In the genomic region with DNA sequence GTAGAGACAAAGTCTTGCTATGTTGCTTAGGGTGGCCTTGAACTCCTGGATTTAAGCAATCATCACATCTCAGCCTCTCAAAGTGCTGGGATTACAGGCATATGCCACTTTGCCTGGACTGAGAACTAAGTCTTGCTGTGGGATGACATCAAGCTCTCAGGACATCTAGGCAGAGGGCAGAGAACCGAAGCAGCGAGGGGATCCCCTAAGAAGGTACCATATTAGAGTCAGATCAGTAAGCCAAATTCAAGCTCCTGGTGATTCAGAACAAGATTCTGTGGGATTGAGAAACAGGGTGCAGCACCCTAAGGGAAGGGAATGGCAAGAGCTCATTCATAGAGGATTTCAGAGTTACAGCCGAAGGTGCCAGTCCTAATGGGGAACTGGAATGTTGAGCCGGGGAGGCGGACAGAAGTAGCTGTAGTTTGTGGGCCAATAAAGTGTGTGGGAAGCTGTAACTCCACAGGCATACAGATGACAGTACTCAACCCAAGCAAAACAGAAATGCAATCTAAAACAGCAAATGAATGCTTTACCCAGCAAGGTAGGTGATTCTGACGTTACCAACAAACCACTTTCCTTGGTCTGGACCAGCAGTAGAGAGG, we compare ENCODE assay signal across 16 cellular contexts. TPM values are rescaled to one million over a fixed set of nuclear protein-coding genes. Genes with fewer than 3 reads are reported as not detected.
DNase-seq lines count a peak whose midpoint lies in the region; ATAC-seq, FAIRE-seq and TF ChIP-seq lines count a peak whose summit lies in the region.
"Had no signal": no experiment of that assay in that cellular context is flagged by ENCODE, and none has a peak within 500 bp of the region (broad histone marks: within the 10 kb centered on the region; RNA-seq: fewer than 3 reads in every experiment).

No MANE protein-coding gene starts in this region.

- intact Hi-C loops in activated CD4-positive, alpha-beta T cell treated with anti-CD3 and anti-CD28 coated beads for 36 hours (cut with DNase I, micrococcal nuclease): no loop called here
- intact Hi-C loops in tibial artery (cut with DNase I; ENCODE audit: low total_unique reads) (no loop called here), sciatic nerve (cut with DNase I) (no loop called here)

- no peak for DNase-seq in activated CD4-positive, alpha-beta T cell treated with anti-CD3 and anti-CD28 coated beads for 36 hours
- DNase-seq in activated CD4-positive, alpha-beta T cell treated with anti-CD3 and anti-CD28 coated beads for 1 hour: no peak
- DNase-seq in H1 (ENCODE audit: low read depth in 1 of 2, low spot score in 2 of 2) (no peak), memory B cell (ENCODE audit: low spot score in 2 of 2) (no peak), GDM1 (lab: John Stamatoyannopoulos, UW) (no peak), tibial artery (no peak), sciatic nerve (ENCODE audit: low spot score) (no peak)
- DNase-seq in stimulated activated naive B cell treated with anti-CD40 and anti-IgM and Interleukin-4, amounts not matched to agents 10 μg/mL and 1 μg/mL and 100 μg/mL, for 72 hours: no peak
- DNase-seq: Caco-2; CD8-positive, alpha-beta memory T cell; DND-41; GF-D8; GM23248; H7 had no signal

- TF ChIP-seq POLR2A in H1 (IDR thresholded peaks at IDR 0.05; ENCODE audit: control extremely low read depth in 1 of 2, low read depth in 2 of 2, low read length in 2 of 2): no peak

- no peak overlapping the region for H3K56ac ChIP-seq in H1 (replicated peaks; ENCODE audit: insufficient read length, low read depth, low read length)

- H3K9me3 ChIP-seq in H1 (ENCODE audit: insufficient read depth in 2 of 2, low read depth in 1 of 2, low read length in 1 of 2): no peaks in the 10 kb centered on the region
- H3K9me3 ChIP-seq in tibial artery: no peaks in the 10 kb centered on the region
- H3K9me3 ChIP-seq: Caco-2 had no signal

- H3K36me3 ChIP-seq in H1 (ENCODE audit: control insufficient read depth in 2 of 4, insufficient read depth in 4 of 4, low read length in 3 of 4) (no peaks in the 10 kb centered on the region), tibial artery (no peaks in the 10 kb centered on the region)

- CTCF ChIA-PET in activated CD4-positive, alpha-beta T cell treated with anti-CD3 and anti-CD28 coated beads for 36 hours (lab: Charles Lee): interaction anchor here (1.1 kb wide), 1 partner anchor 23 kb away, joined by 3 read pairs; no protein-coding TSS in a partner anchor
- CTCF ChIA-PET in H1 (lab: Charles Lee; ENCODE audit: partially characterized antibody): interaction anchor here (0.8 to 1.2 kb wide), 6 partner anchors 9 to 49 kb away, joined by 3 to 5 read pairs (median 4); no protein-coding TSS in a partner anchor

- H3K4me2 ChIP-seq in H1 (ENCODE audit: insufficient read depth in 1 of 2, low read depth in 2 of 2, low read length in 2 of 2): no peak overlapping the region

- no peak overlapping the region for H3K9ac ChIP-seq in H1 (replicated peaks in 1 of 4; ENCODE audit: extremely low read depth in 1 of 4, low read depth in 3 of 4, low read length in 3 of 4)
- H3K9ac ChIP-seq: GM23248 had no signal

- no peaks in the 10 kb centered on the region for H3K27me3 ChIP-seq in H1 (replicated peaks in 1 of 4; ENCODE audit: control insufficient read depth in 3 of 4, extremely low read depth in 1 of 4, insufficient read depth in 3 of 4, low read length in 3 of 4)
- no peaks in the 10 kb centered on the region for H3K27me3 ChIP-seq in tibial artery

- no peak overlapping the region for H4K5ac ChIP-seq in H1 (ENCODE audit: insufficient read length, low read depth, low read length)

- no peak overlapping the region for H3K18ac ChIP-seq in H1 (ENCODE audit: extremely low read depth, low read length)

- no peaks in the 10 kb centered on the region for H3K79me2 ChIP-seq in H1 (ENCODE audit: control insufficient read depth in 1 of 2, insufficient read depth in 2 of 2, low read length in 2 of 2)

- POLR2A ChIA-PET in activated CD4-positive, alpha-beta T cell treated with anti-CD3 and anti-CD28 coated beads for 36 hours (lab: Charles Lee): no interaction called here
- POLR2A ChIA-PET in H1 (lab: Charles Lee; ENCODE audit: partially characterized antibody): interaction anchor here (1.0 kb wide), 1 partner anchor 12 kb away, joined by 4 read pairs; no protein-coding TSS in a partner anchor

- no peak overlapping the region for H2BK12ac ChIP-seq in H1 (ENCODE audit: low read depth, low read length)

- H3K14ac ChIP-seq in H1 (ENCODE audit: insufficient read length): no peak overlapping the region

- FAIRE-seq in H1 (lab: Jason Lieb, UNC): no peak

- H2BK15ac ChIP-seq in H1 (ENCODE audit: low read length): 0 out of 2 replicates have a peak overlapping the region, but pooled peaks have one; percentile 32

- H3K27ac ChIP-seq in H1 (ENCODE audit: low read depth, low read length) (no peak overlapping the region), tibial artery (no peak overlapping the region)
- H3K27ac ChIP-seq: 22Rv1, GM23248 had no signal

- no peak overlapping the region for H3K4ac ChIP-seq in H1 (replicated peaks; ENCODE audit: insufficient read length, low read depth, low read length)

- peaks cover 6% of the 10 kb centered on the region for H3K4me1 Mint-ChIP-seq in activated CD4-positive, alpha-beta T cell treated with anti-CD3 and anti-CD28 coated beads for 36 hours
- peaks cover 18% of the 10 kb centered on the region for H3K4me1 Mint-ChIP-seq in memory B cell
- H3K4me1 Mint-ChIP-seq in stimulated activated naive B cell treated with anti-CD40 and anti-IgM and Interleukin-4, amounts not matched to agents 10 μg/mL and 1 μg/mL and 100 μg/mL, for 72 hours: no peaks in the 10 kb centered on the region
- H3K4me1 Mint-ChIP-seq: CD14-positive monocyte had no signal

- no peak for TF ChIP-seq EP300 in H1 (IDR thresholded peaks at IDR 0.05; ENCODE audit: borderline replicate concordance in 1 of 2, low read depth in 2 of 2, low read length in 2 of 2)

- H2AK5ac ChIP-seq in H1 (ENCODE audit: low read depth, low read length): no peak overlapping the region

- TF ChIP-seq CTCF in H1 (IDR thresholded peaks at IDR 0.05; ENCODE audit: control extremely low read depth in 1 of 3, insufficient read depth in 1 of 3, low read depth in 1 of 3, low read length in 3 of 3) (no peak), tibial artery (IDR thresholded peaks at IDR 0.05) (no peak)

- H4K8ac ChIP-seq in H1 (ENCODE audit: extremely low read depth, insufficient read depth, low read length): no peak overlapping the region

- no peak for TF ChIP-seq RAD21 in H1 (IDR thresholded peaks at IDR 0.05 in 1 of 2, conservative IDR thresholded peaks at IDR 0.05 in 1 of 2; ENCODE audit: low read depth in 2 of 2, low read length in 2 of 2)

- H3K23ac ChIP-seq in H1 (ENCODE audit: insufficient read length): no peak overlapping the region

- no peak overlapping the region for H4K91ac ChIP-seq in H1 (replicated peaks; ENCODE audit: insufficient read length, low read length)

- 99% methylated on average over 6 of the region's 6 CpGs; no CpG with 5 or more reads in 1 of the 2 experiments for WGBS in H1 (ENCODE audit: extremely low coverage in 1 of 2, insufficient coverage in 1 of 2, insufficient read length in 1 of 2, insufficient replicate concordance in 2 of 2, low coverage in 1 of 2, low lambda C conversion rate in 2 of 2, missing lambda C conversion rate in 1 of 2), 2 experiments

- no peak overlapping the region for H2BK20ac ChIP-seq in H1 (ENCODE audit: low read length)

- ATAC-seq in activated CD4-positive, alpha-beta T cell treated with anti-CD3 and anti-CD28 coated beads for 36 hours: peak; percentile 53
- ATAC-seq in memory B cell (ENCODE audit: low read depth): no peak
- no peak for ATAC-seq in stimulated activated naive B cell treated with anti-CD40 and anti-IgM and Interleukin-4, amounts not matched to agents 10 μg/mL and 1 μg/mL and 100 μg/mL, for 72 hours (replicated peaks)
- ATAC-seq in sciatic nerve: no peak

- H3K4me1 ChIP-seq in H1 (replicated peaks in 1 of 4; ENCODE audit: control insufficient read depth in 3 of 4, insufficient read depth in 4 of 4, low read length in 3 of 4) (peaks cover 0 to 5% (median 0%) of the 10 kb centered on the region in 4 experiments; a peak in 1 of 7 replicates), tibial artery (no peaks in the 10 kb centered on the region)

- H3K9me3 Mint-ChIP-seq in activated CD4-positive, alpha-beta T cell treated with anti-CD3 and anti-CD28 coated beads for 36 hours (ENCODE audit: low read depth): no peaks in the 10 kb centered on the region
- peaks cover 2% of the 10 kb centered on the region for H3K9me3 Mint-ChIP-seq in memory B cell
- no peaks in the 10 kb centered on the region for H3K9me3 Mint-ChIP-seq in stimulated activated naive B cell treated with anti-CD40 and anti-IgM and Interleukin-4, amounts not matched to agents 10 μg/mL and 1 μg/mL and 100 μg/mL, for 72 hours
- H3K9me3 Mint-ChIP-seq: CD8-positive, alpha-beta memory T cell had no signal

- no peaks in the 10 kb centered on the region for H3K27me3 Mint-ChIP-seq in activated CD4-positive, alpha-beta T cell treated with anti-CD3 and anti-CD28 coated beads for 36 hours
- H3K27me3 Mint-ChIP-seq in memory B cell: peaks cover 1% of the 10 kb centered on the region
- H3K27me3 Mint-ChIP-seq in stimulated activated naive B cell treated with anti-CD40 and anti-IgM and Interleukin-4, amounts not matched to agents 10 μg/mL and 1 μg/mL and 100 μg/mL, for 72 hours: peaks cover 0 to 11% of the 10 kb centered on the region in 2 donors

- no peak overlapping the region for H3K4me3 ChIP-seq in H1 (ENCODE audit: extremely low read depth in 1 of 4, insufficient read depth in 2 of 4, low read depth in 3 of 4, low read length in 4 of 4)
- no peak overlapping the region for H3K4me3 ChIP-seq in tibial artery
- H3K4me3 ChIP-seq: GM23248 had no signal

- H2BK120ac ChIP-seq in H1 (replicated peaks; ENCODE audit: low read depth, low read length): no peak overlapping the region

- no peak overlapping the region for H2AFZ ChIP-seq in H1 (ENCODE audit: low read length)
- H2AFZ ChIP-seq: GM23248 had no signal

- H3K23me2 ChIP-seq in H1 (ENCODE audit: low read depth, low read length): no peaks in the 10 kb centered on the region

- no peaks in the 10 kb centered on the region for H3K36me3 Mint-ChIP-seq in activated CD4-positive, alpha-beta T cell treated with anti-CD3 and anti-CD28 coated beads for 36 hours (ENCODE audit: low read depth)
- peaks cover 10% of the 10 kb centered on the region for H3K36me3 Mint-ChIP-seq in memory B cell
- no peaks in the 10 kb centered on the region for H3K36me3 Mint-ChIP-seq in stimulated activated naive B cell treated with anti-CD40 and anti-IgM and Interleukin-4, amounts not matched to agents 10 μg/mL and 1 μg/mL and 100 μg/mL, for 72 hours
- H3K36me3 Mint-ChIP-seq: CD14-positive monocyte had no signal

- H3K4me3 Mint-ChIP-seq in activated CD4-positive, alpha-beta T cell treated with anti-CD3 and anti-CD28 coated beads for 36 hours: no peak overlapping the region
- H3K4me3 Mint-ChIP-seq in memory B cell: peak overlapping the region; percentile 5
- no peak overlapping the region for H3K4me3 Mint-ChIP-seq in stimulated activated naive B cell treated with anti-CD40 and anti-IgM and Interleukin-4, amounts not matched to agents 10 μg/mL and 1 μg/mL and 100 μg/mL, for 72 hours
- H3K4me3 Mint-ChIP-seq: CD14-positive monocyte; CD8-positive, alpha-beta memory T cell had no signal

- no peaks in the 10 kb centered on the region for H4K20me1 ChIP-seq in H1 (replicated peaks in 1 of 2; ENCODE audit: control insufficient read depth in 1 of 2, insufficient read depth in 2 of 2, low read length in 2 of 2)

- no peak overlapping the region for H3K27ac Mint-ChIP-seq in activated CD4-positive, alpha-beta T cell treated with anti-CD3 and anti-CD28 coated beads for 36 hours
- no peak overlapping the region for H3K27ac Mint-ChIP-seq in memory B cell
- peak overlapping the region; percentile 63 for H3K27ac Mint-ChIP-seq in stimulated activated naive B cell treated with anti-CD40 and anti-IgM and Interleukin-4, amounts not matched to agents 10 μg/mL and 1 μg/mL and 100 μg/mL, for 72 hours
- H3K27ac Mint-ChIP-seq: CD14-positive monocyte had no signal

- no peak overlapping the region for H2BK5ac ChIP-seq in H1 (ENCODE audit: low read depth, low read length)

- no peaks in the 10 kb centered on the region for H3K79me1 ChIP-seq in H1 (ENCODE audit: low read depth, low read length)

RNA-seq across cellular contexts. Expression of gene EPHA4, which starts 30.9 kb away (rescaled TPM):
- 1 to 10 TPM; 5.9 to 7.2 TPM for total RNA-seq in activated CD4-positive, alpha-beta T cell treated with anti-CD3 and anti-CD28 coated beads for 36 hours
- 4.3 and 5.1 TPM in 2 replicates for total RNA-seq in H1 (2021; fragmentation: NEBNext Ultra II Directional; extraction: Animal tissue kit (Norgen Biotek cat#: 25700))
- 5.7 and 6.4 TPM in 2 replicates for polyA plus RNA-seq in H1 (2011; rRNA removed)
- 6.3 TPM for polyA plus RNA-seq in H1 (2011; cell fraction: cytosol; rRNA removed)
- 14.7 TPM for polyA plus RNA-seq in H1 (2011; cell fraction: nucleus; rRNA removed)
- 4.9 to 11.0 TPM (median 5.6 TPM) in 4 replicates for polyA plus RNA-seq in H1 (2012, experiment 1 of 2)
- polyA plus RNA-seq in H1 (2012, experiment 2 of 2): 0.33 TPM
- polyA plus RNA-seq in H1 (2013, experiment 1 of 2): 6.8 TPM
- polyA plus RNA-seq in H1 (2013, experiment 2 of 2): 5.1 TPM
- polyA minus RNA-seq in H1 (2011; rRNA and poly(A)+ RNA removed): 20.6 and 27.8 TPM in 2 replicates
- polyA minus RNA-seq in H1 (2011; cell fraction: cytosol; rRNA and poly(A)+ RNA removed): 9.3 TPM
- polyA minus RNA-seq in H1 (2011; cell fraction: nucleus; rRNA and poly(A)+ RNA removed): 31.9 TPM
- 17.7 TPM for total RNA-seq in sciatic nerve
